8 cellular contexts compared by ENCODE assay signal in the genomic region with DNA sequence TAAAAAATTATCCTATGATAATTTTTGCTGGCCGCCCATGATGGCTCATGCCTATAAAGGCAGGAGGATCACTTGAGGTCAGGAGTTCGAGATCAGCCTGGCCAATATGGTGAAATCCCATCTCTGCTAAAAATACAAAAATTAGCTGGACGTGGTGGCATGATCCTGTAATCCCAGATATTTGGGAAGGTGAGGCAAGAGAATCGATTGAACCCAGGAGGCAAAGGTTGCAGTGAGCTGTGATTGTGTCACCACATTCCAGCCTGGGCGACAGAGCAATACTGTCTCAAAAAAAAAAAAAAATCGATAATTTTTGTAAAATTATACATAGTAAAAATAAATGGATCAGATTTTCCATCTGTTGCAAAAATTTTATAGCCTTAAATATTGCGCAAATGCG.
"Had no signal": no experiment of that assay in that cellular context is flagged by ENCODE, and none has a peak within 500 bp of the region (broad histone marks: within the 10 kb centered on the region; RNA-seq: fewer than 3 reads in every experiment).

No MANE protein-coding gene starts in this region.

- DNase-seq: H9, HCEC 1CT, KBM-7 had no signal

- H3K4me3 ChIP-seq: GM23338 had no signal

- H3K27ac ChIP-seq: HL-60, KMS-11 had no signal

- H3K9ac ChIP-seq: KMS-11 had no signal

- H2AFZ ChIP-seq: GM23338 had no signal

- ATAC-seq: GM23338 had no signal

- FAIRE-seq: H1, H54 had no signal

- H3K4me2 ChIP-seq: GM23338, KMS-11 had no signal
